7 cellular contexts compared by ENCODE assay signal in genomic region chr5:43007246-43007910, GRCh38. TPM values are rescaled to one million over a fixed set of nuclear protein-coding genes. Genes with fewer than 3 reads are reported as not detected.
DNase-seq lines count a peak whose midpoint lies in the region; ATAC-seq and TF ChIP-seq lines count a peak whose summit lies in the region.

No MANE protein-coding gene starts in this region.

- 6% methylated on average over 27 of the region's 27 CpGs for WGBS in liver

- DNase-seq in NCI-H524 (lab: John Stamatoyannopoulos, UW), result peak; percentile 90 to 95
- DNase-seq in activated CD4-positive, alpha-beta T cell treated with anti-CD3 and anti-CD28 coated beads for 4 hours, result peak; percentile 73 to 77
- DNase-seq in dedifferentiated amniotic fluid mesenchymal stem cell (ENCODE audit: extremely low spot score), result peak; percentile 91
- peak; percentile 64 to 71 for DNase-seq in stimulated activated CD4-positive, alpha-beta T cell treated with anti-CD3 and anti-CD28 coated beads, Interleukin-2, amount 100 ng/mL, for 48 hours

- H3K9ac ChIP-seq in liver (ENCODE audit: low read depth in 1 of 2, low read length in 2 of 2), result peak overlapping the region; percentile 64 to 84

- peak overlapping the region; percentile 81 to 89 for H3K27ac ChIP-seq in liver (ENCODE audit: low read depth in 1 of 2, low read length in 2 of 2)

- ATAC-seq in GM18870 (IDR thresholded peaks at IDR 0.05; ENCODE audit: unreplicated experiment) (peak; percentile 18), HG03432 (IDR thresholded peaks at IDR 0.05; ENCODE audit: unreplicated experiment) (peak; percentile 23)

- peaks cover 0 to 16% (median 6%) of the 10 kb centered on the region in 4 donors for H3K27me3 ChIP-seq in liver (ENCODE audit: control insufficient read depth in 4 of 4, insufficient read depth in 4 of 4, low read length in 3 of 4)

- no peaks in the 10 kb centered on the region for H3K4me1 ChIP-seq in liver (ENCODE audit: control insufficient read depth in 4 of 4, insufficient read depth in 4 of 4, low read length in 3 of 4)

- no peak for TF ChIP-seq CTCF in liver (IDR thresholded peaks at IDR 0.05; ENCODE audit: low read depth, low read length, missing input control)

- H3K4me3 ChIP-seq in liver (ENCODE audit: low read depth in 1 of 3, low read length in 3 of 3), result peak overlapping the region; percentile 3 to 54 (median 5)

- H3K9me3 ChIP-seq in liver (ENCODE audit: control insufficient read depth in 4 of 4, low read length in 3 of 4), result peaks cover 0 to 3% (median 1%) of the 10 kb centered on the region in 4 donors

- TF ChIP-seq RAD21 in liver (IDR thresholded peaks at IDR 0.05), result no peak

- H3K36me3 ChIP-seq in liver (ENCODE audit: control insufficient read depth in 4 of 4, insufficient read depth in 3 of 4, low read depth in 1 of 4, low read length in 3 of 4), result no peaks in the 10 kb centered on the region

TF ChIP-seq in liver, 16 proteins besides CTCF, POLR2A, EP300 and RAD21:
- TF ChIP-seq FOXA1 (IDR thresholded peaks at IDR 0.05) (no peak), NR2F2 (IDR thresholded peaks at IDR 0.05) (no peak), FOXA2 (IDR thresholded peaks at IDR 0.05) (no peak), REST (IDR thresholded peaks at IDR 0.05) (no peak), EGR1 (IDR thresholded peaks at IDR 0.05; ENCODE audit: low read depth in 2 of 2) (no peak), MAX (IDR thresholded peaks at IDR 0.05) (no peak), GABPA (IDR thresholded peaks at IDR 0.05 in 1 of 2, conservative IDR thresholded peaks at IDR 0.05 in 1 of 2) (no peak), SP1 (IDR thresholded peaks at IDR 0.05) (no peak), ATF3 (IDR thresholded peaks at IDR 0.05) (no peak), JUND (IDR thresholded peaks at IDR 0.05) (no peak), YY1 (IDR thresholded peaks at IDR 0.05) (no peak), TAF1 (conservative IDR thresholded peaks at IDR 0.05) (no peak), ZBTB33 (IDR thresholded peaks at IDR 0.05) (no peak), RXRA (IDR thresholded peaks at IDR 0.05) (no peak), HNF4A (conservative IDR thresholded peaks at IDR 0.05) (no peak), HNF4G (IDR thresholded peaks at IDR 0.05) (no peak)

RNA-seq across cellular contexts. Expression of gene ANXA2R, which starts 32.7 kb away (rescaled TPM):
- 1 to 10 TPM in 1 of 2 donors, under 1 TPM in 1; 0.84 to 2.0 TPM for total RNA-seq in liver
- under 1 TPM; 0.49 to 0.58 TPM for polyA plus RNA-seq in liver

Comparison
In these comparisons a context has a peak if more than half of its experiments do, and no peak if none do; other contexts are left out.
1. Peak in every context shown above with its lines: DNase-seq, ATAC-seq, H3K4me3 ChIP-seq and H3K27ac ChIP-seq.